Comparison of ENCODE assay signal across 1 cellular context in the genomic region with DNA sequence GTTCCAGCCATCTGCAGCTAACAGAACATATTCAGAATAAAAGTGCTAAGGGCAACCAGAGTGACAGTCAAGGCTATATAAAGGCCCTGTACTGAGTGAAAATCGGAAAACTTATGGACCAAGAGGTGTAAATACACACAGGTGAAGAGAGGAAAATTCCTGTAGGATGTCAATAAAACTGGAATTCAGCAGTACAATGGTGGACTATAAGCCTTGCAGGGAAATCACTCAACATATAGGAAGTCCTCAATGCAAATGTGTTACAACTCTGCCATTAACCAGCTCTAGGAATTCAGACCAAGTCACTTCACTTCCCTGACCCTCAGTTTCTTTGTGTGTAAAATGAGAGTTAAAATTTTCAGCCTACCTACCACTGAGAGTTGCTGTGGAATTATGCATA.
TF ChIP-seq lines count a peak whose summit lies in the region.

No MANE protein-coding gene starts in this region.

TF ChIP-seq in HepG2, 621 proteins besides CTCF, POLR2A, EP300 and RAD21 (continued from another document and continues in another):
- TF ChIP-seq MAF1 (CRISPR knock-in tag; IDR thresholded peaks at IDR 0.05; ENCODE audit: borderline replicate concordance) (no peak), ZNF776 (CRISPR knock-in tag; IDR thresholded peaks at IDR 0.05) (no peak), ZNF207 (IDR thresholded peaks at IDR 0.05; ENCODE audit: borderline replicate concordance) (no peak), ERF (CRISPR knock-in tag; IDR thresholded peaks at IDR 0.05) (no peak), CEBPB (IDR thresholded peaks at IDR 0.05; ENCODE audit: borderline replicate concordance, low read depth, low read length) (no peak), FOXC1 (CRISPR knock-in tag; IDR thresholded peaks at IDR 0.05; ENCODE audit: borderline replicate concordance) (no peak), ZNF572 (CRISPR knock-in tag; IDR thresholded peaks at IDR 0.05) (no peak), NFE2L1 (CRISPR knock-in tag; IDR thresholded peaks at IDR 0.05; ENCODE audit: borderline replicate concordance) (no peak), HNF4G (IDR thresholded peaks at IDR 0.05; ENCODE audit: borderline replicate concordance, low read depth, low read length) (0 out of 2 replicates have a peak, but pooled peaks have one; percentile 15), HNF4G (CRISPR knock-in tag; IDR thresholded peaks at IDR 0.05; ENCODE audit: borderline replicate concordance, low read depth) (no peak), FOXA1 (IDR thresholded peaks at IDR 0.05) (no peak), FOXA1 (CRISPR knock-in tag; IDR thresholded peaks at IDR 0.05) (peak; percentile 39; the same call in 1 of the 2 replicates), ZNF543 (CRISPR knock-in tag; IDR thresholded peaks at IDR 0.05) (no peak), BCL6 (CRISPR knock-in tag; IDR thresholded peaks at IDR 0.05) (peak; percentile 53; the same call in 1 of the 2 replicates), MED8 (CRISPR knock-in tag; IDR thresholded peaks at IDR 0.05; ENCODE audit: insufficient replicate concordance) (no peak), ZBTB20 (CRISPR knock-in tag; IDR thresholded peaks at IDR 0.05; ENCODE audit: borderline replicate concordance, low read depth) (peak; percentile 99), SMARCE1 (IDR thresholded peaks at IDR 0.05; ENCODE audit: borderline replicate concordance) (no peak), FOXM1 (CRISPR knock-in tag; IDR thresholded peaks at IDR 0.05) (no peak), U2AF2 (IDR thresholded peaks at IDR 0.05; ENCODE audit: low read depth, low read length) (no peak), ATF7-NPFF (CRISPR knock-in tag; IDR thresholded peaks at IDR 0.05; ENCODE audit: low read depth) (no peak), EHMT2 (IDR thresholded peaks at IDR 0.05; ENCODE audit: borderline replicate concordance, low read depth, low read length) (no peak), FOXJ3 (CRISPR knock-in tag; IDR thresholded peaks at IDR 0.05; ENCODE audit: borderline replicate concordance) (no peak), ZBTB1 (CRISPR knock-in tag; IDR thresholded peaks at IDR 0.05; ENCODE audit: borderline replicate concordance) (no peak), ZMYM2 (CRISPR knock-in tag; IDR thresholded peaks at IDR 0.05) (no peak), ZNF383 (CRISPR knock-in tag; IDR thresholded peaks at IDR 0.05; ENCODE audit: borderline replicate concordance) (no peak), HOXA7 (CRISPR knock-in tag; IDR thresholded peaks at IDR 0.05) (no peak), GFI1 (CRISPR knock-in tag; IDR thresholded peaks at IDR 0.05; ENCODE audit: borderline replicate concordance) (no peak), SMAD3 (CRISPR knock-in tag; IDR thresholded peaks at IDR 0.05) (no peak), NFIC (IDR thresholded peaks at IDR 0.05; ENCODE audit: low read length) (peak; percentile 1; the same call in 1 of the 2 replicates), CHCHD3 (CRISPR knock-in tag; IDR thresholded peaks at IDR 0.05) (no peak), TMF1 (CRISPR knock-in tag; IDR thresholded peaks at IDR 0.05; ENCODE audit: low read depth) (no peak), ETV6 (CRISPR knock-in tag; conservative IDR thresholded peaks at IDR 0.05) (no peak), MTF1 (CRISPR knock-in tag; IDR thresholded peaks at IDR 0.05) (no peak), ZNF329 (CRISPR knock-in tag; IDR thresholded peaks at IDR 0.05; ENCODE audit: low read depth) (no peak), ZMYM4 (CRISPR knock-in tag; IDR thresholded peaks at IDR 0.05) (no peak), ZNF891 (CRISPR knock-in tag; IDR thresholded peaks at IDR 0.05) (no peak), BHLHE40 (IDR thresholded peaks at IDR 0.05; ENCODE audit: low read length) (no peak), DR1 (CRISPR knock-in tag; IDR thresholded peaks at IDR 0.05) (no peak), ZSCAN12 (CRISPR knock-in tag; IDR thresholded peaks at IDR 0.05) (no peak), MXI1 (IDR thresholded peaks at IDR 0.05; ENCODE audit: borderline replicate concordance, low read depth, low read length) (no peak)
- TF ChIP-seq, protein P1, sequence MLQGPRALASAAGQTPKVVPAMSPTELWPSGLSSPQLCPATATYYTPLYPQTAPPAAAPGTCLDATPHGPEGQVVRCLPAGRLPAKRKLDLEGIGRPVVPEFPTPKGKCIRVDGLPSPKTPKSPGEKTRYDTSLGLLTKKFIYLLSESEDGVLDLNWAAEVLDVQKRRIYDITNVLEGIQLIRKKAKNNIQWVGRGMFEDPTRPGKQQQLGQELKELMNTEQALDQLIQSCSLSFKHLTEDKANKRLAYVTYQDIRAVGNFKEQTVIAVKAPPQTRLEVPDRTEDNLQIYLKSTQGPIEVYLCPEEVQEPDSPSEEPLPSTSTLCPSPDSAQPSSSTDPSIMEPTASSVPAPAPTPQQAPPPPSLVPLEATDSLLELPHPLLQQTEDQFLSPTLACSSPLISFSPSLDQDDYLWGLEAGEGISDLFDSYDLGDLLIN (CRISPR knock-in tag; IDR thresholded peaks at IDR 0.05; ENCODE audit: borderline replicate concordance) = no peak
- TF ChIP-seq, protein P2, sequence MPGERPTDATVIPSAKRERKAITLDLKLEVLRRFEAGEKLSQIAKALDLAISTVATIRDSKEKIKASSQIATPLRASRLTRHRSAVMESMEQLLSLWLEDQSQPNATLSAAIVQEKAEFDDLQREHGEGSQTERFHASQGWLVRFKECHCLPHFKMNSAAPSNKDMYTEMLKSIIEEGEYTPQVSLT (CRISPR knock-in tag; IDR thresholded peaks at IDR 0.05; ENCODE audit: borderline replicate concordance, low read depth) = no peak
- TF ChIP-seq, protein P3, sequence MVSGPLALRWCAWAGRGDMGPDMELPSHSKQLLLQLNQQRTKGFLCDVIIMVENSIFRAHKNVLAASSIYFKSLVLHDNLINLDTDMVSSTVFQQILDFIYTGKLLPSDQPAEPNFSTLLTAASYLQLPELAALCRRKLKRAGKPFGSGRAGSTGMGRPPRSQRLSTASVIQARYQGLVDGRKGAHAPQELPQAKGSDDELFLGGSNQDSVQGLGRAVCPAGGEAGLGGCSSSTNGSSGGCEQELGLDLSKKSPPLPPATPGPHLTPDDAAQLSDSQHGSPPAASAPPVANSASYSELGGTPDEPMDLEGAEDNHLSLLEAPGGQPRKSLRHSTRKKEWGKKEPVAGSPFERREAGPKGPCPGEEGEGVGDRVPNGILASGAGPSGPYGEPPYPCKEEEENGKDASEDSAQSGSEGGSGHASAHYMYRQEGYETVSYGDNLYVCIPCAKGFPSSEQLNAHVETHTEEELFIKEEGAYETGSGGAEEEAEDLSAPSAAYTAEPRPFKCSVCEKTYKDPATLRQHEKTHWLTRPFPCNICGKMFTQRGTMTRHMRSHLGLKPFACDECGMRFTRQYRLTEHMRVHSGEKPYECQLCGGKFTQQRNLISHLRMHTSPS (CRISPR knock-in tag; IDR thresholded peaks at IDR 0.05; ENCODE audit: low read depth) = no peak
- TF ChIP-seq, protein P4, sequence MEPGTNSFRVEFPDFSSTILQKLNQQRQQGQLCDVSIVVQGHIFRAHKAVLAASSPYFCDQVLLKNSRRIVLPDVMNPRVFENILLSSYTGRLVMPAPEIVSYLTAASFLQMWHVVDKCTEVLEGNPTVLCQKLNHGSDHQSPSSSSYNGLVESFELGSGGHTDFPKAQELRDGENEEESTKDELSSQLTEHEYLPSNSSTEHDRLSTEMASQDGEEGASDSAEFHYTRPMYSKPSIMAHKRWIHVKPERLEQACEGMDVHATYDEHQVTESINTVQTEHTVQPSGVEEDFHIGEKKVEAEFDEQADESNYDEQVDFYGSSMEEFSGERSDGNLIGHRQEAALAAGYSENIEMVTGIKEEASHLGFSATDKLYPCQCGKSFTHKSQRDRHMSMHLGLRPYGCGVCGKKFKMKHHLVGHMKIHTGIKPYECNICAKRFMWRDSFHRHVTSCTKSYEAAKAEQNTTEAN (CRISPR knock-in tag; conservative IDR thresholded peaks at IDR 0.05) = no peak
- TF ChIP-seq, protein P5, sequence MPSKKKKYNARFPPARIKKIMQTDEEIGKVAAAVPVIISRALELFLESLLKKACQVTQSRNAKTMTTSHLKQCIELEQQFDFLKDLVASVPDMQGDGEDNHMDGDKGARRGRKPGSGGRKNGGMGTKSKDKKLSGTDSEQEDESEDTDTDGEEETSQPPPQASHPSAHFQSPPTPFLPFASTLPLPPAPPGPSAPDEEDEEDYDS (CRISPR knock-in tag; IDR thresholded peaks at IDR 0.05) = no peak
- TF ChIP-seq, protein P6, sequence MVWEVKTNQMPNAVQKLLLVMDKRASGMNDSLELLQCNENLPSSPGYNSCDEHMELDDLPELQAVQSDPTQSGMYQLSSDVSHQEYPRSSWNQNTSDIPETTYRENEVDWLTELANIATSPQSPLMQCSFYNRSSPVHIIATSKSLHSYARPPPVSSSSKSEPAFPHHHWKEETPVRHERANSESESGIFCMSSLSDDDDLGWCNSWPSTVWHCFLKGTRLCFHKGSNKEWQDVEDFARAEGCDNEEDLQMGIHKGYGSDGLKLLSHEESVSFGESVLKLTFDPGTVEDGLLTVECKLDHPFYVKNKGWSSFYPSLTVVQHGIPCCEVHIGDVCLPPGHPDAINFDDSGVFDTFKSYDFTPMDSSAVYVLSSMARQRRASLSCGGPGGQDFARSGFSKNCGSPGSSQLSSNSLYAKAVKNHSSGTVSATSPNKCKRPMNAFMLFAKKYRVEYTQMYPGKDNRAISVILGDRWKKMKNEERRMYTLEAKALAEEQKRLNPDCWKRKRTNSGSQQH (CRISPR knock-in tag; IDR thresholded peaks at IDR 0.05; ENCODE audit: low read depth) = no peak
- TF ChIP-seq, protein P7, sequence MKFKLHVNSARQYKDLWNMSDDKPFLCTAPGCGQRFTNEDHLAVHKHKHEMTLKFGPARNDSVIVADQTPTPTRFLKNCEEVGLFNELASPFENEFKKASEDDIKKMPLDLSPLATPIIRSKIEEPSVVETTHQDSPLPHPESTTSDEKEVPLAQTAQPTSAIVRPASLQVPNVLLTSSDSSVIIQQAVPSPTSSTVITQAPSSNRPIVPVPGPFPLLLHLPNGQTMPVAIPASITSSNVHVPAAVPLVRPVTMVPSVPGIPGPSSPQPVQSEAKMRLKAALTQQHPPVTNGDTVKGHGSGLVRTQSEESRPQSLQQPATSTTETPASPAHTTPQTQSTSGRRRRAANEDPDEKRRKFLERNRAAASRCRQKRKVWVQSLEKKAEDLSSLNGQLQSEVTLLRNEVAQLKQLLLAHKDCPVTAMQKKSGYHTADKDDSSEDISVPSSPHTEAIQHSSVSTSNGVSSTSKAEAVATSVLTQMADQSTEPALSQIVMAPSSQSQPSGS (CRISPR knock-in tag; IDR thresholded peaks at IDR 0.05) = no peak
- TF ChIP-seq, protein P8, sequence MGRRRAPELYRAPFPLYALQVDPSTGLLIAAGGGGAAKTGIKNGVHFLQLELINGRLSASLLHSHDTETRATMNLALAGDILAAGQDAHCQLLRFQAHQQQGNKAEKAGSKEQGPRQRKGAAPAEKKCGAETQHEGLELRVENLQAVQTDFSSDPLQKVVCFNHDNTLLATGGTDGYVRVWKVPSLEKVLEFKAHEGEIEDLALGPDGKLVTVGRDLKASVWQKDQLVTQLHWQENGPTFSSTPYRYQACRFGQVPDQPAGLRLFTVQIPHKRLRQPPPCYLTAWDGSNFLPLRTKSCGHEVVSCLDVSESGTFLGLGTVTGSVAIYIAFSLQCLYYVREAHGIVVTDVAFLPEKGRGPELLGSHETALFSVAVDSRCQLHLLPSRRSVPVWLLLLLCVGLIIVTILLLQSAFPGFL (CRISPR knock-in tag; IDR thresholded peaks at IDR 0.05) = no peak
- TF ChIP-seq, protein P9, sequence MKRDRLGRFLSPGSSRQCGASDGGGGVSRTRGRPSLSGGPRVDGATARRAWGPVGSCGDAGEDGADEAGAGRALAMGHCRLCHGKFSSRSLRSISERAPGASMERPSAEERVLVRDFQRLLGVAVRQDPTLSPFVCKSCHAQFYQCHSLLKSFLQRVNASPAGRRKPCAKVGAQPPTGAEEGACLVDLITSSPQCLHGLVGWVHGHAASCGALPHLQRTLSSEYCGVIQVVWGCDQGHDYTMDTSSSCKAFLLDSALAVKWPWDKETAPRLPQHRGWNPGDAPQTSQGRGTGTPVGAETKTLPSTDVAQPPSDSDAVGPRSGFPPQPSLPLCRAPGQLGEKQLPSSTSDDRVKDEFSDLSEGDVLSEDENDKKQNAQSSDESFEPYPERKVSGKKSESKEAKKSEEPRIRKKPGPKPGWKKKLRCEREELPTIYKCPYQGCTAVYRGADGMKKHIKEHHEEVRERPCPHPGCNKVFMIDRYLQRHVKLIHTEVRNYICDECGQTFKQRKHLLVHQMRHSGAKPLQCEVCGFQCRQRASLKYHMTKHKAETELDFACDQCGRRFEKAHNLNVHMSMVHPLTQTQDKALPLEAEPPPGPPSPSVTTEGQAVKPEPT (CRISPR knock-in tag; IDR thresholded peaks at IDR 0.05; ENCODE audit: low read depth) = no peak
- TF ChIP-seq, protein P10, sequence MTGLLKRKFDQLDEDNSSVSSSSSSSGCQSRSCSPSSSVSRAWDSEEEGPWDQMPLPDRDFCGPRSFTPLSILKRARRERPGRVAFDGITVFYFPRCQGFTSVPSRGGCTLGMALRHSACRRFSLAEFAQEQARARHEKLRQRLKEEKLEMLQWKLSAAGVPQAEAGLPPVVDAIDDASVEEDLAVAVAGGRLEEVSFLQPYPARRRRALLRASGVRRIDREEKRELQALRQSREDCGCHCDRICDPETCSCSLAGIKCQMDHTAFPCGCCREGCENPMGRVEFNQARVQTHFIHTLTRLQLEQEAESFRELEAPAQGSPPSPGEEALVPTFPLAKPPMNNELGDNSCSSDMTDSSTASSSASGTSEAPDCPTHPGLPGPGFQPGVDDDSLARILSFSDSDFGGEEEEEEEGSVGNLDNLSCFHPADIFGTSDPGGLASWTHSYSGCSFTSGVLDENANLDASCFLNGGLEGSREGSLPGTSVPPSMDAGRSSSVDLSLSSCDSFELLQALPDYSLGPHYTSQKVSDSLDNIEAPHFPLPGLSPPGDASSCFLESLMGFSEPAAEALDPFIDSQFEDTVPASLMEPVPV (CRISPR knock-in tag; IDR thresholded peaks at IDR 0.05) = no peak
- TF ChIP-seq, protein P11, sequence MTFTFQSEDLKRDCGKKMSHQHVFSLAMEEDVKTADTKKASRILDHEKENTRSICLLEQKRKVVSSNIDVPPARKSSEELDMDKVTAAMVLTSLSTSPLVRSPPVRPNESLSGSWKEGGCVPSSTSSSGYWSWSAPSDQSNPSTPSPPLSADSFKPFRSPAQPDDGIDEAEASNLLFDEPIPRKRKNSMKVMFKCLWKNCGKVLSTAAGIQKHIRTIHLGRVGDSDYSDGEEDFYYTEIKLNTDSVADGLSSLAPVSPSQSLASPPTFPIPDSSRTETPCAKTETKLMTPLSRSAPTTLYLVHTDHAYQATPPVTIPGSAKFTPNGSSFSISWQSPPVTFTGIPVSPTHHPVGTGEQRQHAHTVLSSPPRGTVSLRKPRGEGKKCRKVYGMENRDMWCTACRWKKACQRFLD (CRISPR knock-in tag; IDR thresholded peaks at IDR 0.05; ENCODE audit: borderline replicate concordance) = no peak
- TF ChIP-seq, protein P12, sequence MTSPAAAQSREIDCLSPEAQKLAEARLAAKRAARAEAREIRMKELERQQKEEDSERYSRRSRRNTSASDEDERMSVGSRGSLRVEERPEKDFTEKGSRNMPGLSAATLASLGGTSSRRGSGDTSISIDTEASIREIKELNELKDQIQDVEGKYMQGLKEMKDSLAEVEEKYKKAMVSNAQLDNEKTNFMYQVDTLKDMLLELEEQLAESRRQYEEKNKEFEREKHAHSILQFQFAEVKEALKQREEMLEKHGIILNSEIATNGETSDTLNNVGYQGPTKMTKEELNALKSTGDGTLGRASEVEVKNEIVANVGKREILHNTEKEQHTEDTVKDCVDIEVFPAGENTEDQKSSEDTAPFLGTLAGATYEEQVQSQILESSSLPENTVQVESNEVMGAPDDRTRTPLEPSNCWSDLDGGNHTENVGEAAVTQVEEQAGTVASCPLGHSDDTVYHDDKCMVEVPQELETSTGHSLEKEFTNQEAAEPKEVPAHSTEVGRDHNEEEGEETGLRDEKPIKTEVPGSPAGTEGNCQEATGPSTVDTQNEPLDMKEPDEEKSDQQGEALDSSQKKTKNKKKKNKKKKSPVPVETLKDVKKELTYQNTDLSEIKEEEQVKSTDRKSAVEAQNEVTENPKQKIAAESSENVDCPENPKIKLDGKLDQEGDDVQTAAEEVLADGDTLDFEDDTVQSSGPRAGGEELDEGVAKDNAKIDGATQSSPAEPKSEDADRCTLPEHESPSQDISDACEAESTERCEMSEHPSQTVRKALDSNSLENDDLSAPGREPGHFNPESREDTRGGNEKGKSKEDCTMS (CRISPR knock-in tag; conservative IDR thresholded peaks at IDR 0.05) = no peak
